Comparison of ENCODE assay signal across 1 cellular context in the genomic region with DNA sequence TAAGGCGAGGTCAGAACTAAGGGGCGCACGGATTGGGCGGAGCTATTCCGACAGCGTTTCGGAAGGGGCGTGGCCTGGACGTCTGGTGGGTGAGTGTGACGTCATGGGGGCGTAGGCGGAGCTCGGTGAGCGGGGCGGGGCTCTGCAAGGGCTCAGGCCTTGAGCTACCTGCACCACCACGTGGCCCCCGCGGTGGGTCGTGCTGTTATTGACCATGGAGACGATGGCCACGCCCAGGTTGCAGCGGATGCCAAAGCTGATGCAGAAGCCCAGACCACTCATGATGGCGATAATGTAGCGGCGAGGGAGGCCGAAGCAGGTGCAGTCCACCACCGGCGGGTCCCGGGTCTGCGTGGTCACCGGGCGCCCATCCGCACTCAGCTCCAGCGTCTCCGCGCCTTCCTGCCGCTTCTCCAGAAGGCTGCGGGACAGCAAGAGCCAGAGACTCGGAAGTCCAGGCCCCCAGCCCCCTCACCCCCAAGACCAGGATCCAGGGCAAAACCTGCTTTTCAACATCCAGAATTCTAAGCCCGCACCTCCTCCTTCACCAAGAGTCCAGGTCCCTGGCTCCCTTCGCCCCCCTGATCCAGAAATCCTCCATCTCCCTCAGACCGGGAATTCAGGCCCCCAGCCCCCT.
TF ChIP-seq lines count a peak whose summit lies in the region.

No MANE protein-coding gene starts in this region.

TF ChIP-seq in GM23338, 12 proteins besides CTCF, POLR2A, EP300 and RAD21 (continued from another document):
- TF ChIP-seq, protein P1, sequence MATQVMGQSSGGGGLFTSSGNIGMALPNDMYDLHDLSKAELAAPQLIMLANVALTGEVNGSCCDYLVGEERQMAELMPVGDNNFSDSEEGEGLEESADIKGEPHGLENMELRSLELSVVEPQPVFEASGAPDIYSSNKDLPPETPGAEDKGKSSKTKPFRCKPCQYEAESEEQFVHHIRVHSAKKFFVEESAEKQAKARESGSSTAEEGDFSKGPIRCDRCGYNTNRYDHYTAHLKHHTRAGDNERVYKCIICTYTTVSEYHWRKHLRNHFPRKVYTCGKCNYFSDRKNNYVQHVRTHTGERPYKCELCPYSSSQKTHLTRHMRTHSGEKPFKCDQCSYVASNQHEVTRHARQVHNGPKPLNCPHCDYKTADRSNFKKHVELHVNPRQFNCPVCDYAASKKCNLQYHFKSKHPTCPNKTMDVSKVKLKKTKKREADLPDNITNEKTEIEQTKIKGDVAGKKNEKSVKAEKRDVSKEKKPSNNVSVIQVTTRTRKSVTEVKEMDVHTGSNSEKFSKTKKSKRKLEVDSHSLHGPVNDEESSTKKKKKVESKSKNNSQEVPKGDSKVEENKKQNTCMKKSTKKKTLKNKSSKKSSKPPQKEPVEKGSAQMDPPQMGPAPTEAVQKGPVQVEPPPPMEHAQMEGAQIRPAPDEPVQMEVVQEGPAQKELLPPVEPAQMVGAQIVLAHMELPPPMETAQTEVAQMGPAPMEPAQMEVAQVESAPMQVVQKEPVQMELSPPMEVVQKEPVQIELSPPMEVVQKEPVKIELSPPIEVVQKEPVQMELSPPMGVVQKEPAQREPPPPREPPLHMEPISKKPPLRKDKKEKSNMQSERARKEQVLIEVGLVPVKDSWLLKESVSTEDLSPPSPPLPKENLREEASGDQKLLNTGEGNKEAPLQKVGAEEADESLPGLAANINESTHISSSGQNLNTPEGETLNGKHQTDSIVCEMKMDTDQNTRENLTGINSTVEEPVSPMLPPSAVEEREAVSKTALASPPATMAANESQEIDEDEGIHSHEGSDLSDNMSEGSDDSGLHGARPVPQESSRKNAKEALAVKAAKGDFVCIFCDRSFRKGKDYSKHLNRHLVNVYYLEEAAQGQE (IDR thresholded peaks at IDR 0.05; ENCODE audit: unreplicated experiment): no peak
- TF ChIP-seq EZH2 (IDR thresholded peaks at IDR 0.05; ENCODE audit: low read depth, unreplicated experiment) (peak; percentile 23), ZNF114 (CRISPR knock-in tag; IDR thresholded peaks at IDR 0.05) (no peak), NANOG (IDR thresholded peaks at IDR 0.05; ENCODE audit: borderline replicate concordance) (no peak), STAT1 (IDR thresholded peaks at IDR 0.05; ENCODE audit: unreplicated experiment) (no peak), EZH2phosphoT487 (IDR thresholded peaks at IDR 0.05; ENCODE audit: unreplicated experiment) (no peak), JUNB (IDR thresholded peaks at IDR 0.05; ENCODE audit: unreplicated experiment) (no peak)
